ENCODE assay signal across 23 cellular contexts in genomic region chr11:11262171-11262920, GRCh38.
"Had no signal": no experiment of that assay in that cellular context is flagged by ENCODE, and none has a peak within 500 bp of the region (broad histone marks: within the 10 kb centered on the region; RNA-seq: fewer than 3 reads in every experiment).

No MANE protein-coding gene starts in this region.

- H3K79me2 ChIP-seq: hepatocyte had no signal

- H3K4me3 ChIP-seq: coronary artery, esophagus muscularis mucosa, hepatocyte, left ventricle myocardium inferior, testis, upper lobe of left lung had no signal

- H3K36me3 Mint-ChIP-seq: activated naive CD8-positive, alpha-beta T cell treated with anti-CD3 and anti-CD28 coated beads, Interleukin-2, amount 10 ng/mL, durations not matched to agents 7 days and 5 days; immature natural killer cell; natural killer cell had no signal

- H3K9me3 ChIP-seq: esophagus muscularis mucosa, left ventricle myocardium inferior, testis, upper lobe of left lung had no signal

- H3K4me2 ChIP-seq: hepatocyte had no signal

- H3K9me3 Mint-ChIP-seq: activated naive CD4-positive, alpha-beta T cell treated with anti-CD3 and anti-CD28 coated beads for 36 hours; activated naive CD8-positive, alpha-beta T cell treated with anti-CD3 and anti-CD28 coated beads, Interleukin-2, amount 10 ng/mL, durations not matched to agents 7 days and 5 days; immature natural killer cell; natural killer cell; T-helper 2 cell treated with Interferon-gamma antibody and Interleukin-4, amounts not matched to agents 5 μg/mL and 100 μg/mL, for 36 hours had no signal

- H2AFZ ChIP-seq: hepatocyte had no signal

- DNase-seq: activated CD8-positive, alpha-beta memory T cell treated with anti-CD3 and anti-CD28 coated beads, Interleukin-2, amount 50 U/mL, for 4 hours; activated effector memory CD4-positive, alpha-beta T cell treated with Interleukin-2 at 50 U/mL for 16 hours; activated naive CD4-positive, alpha-beta T cell treated with anti-CD3 and anti-CD28 coated beads for 36 hours; activated naive CD8-positive, alpha-beta T cell treated with anti-CD3 and anti-CD28 coated beads, Interleukin-2, amount 10 ng/mL, durations not matched to agents 7 days and 5 days; activated T-cell treated with anti-CD3 and anti-CD28 coated beads, Interleukin-2, amount 50 U/mL, for 48 hours; amniotic stem cell; cerebellar nuclear complex; glutamatergic neuron; immature natural killer cell; kidney glomerular epithelial cell; left ventricle myocardium inferior; mammary epithelial cell; midbrain; natural killer cell; stimulated activated CD4-positive, alpha-beta T cell treated with anti-CD3 and anti-CD28 coated beads, Interleukin-2, amount 100 ng/mL, for 48 hours; stimulated activated CD8-positive, alpha-beta memory T cell treated with anti-CD3 and anti-CD28 coated beads, Interleukin-4, amount 100 ng/mL, for 48 hours; stimulated activated naive CD4-positive, alpha-beta T cell; testis; upper lobe of left lung had no signal

- H3K4me3 Mint-ChIP-seq: activated naive CD4-positive, alpha-beta T cell treated with anti-CD3 and anti-CD28 coated beads for 36 hours; activated naive CD8-positive, alpha-beta T cell treated with anti-CD3 and anti-CD28 coated beads, Interleukin-2, amount 10 ng/mL, durations not matched to agents 7 days and 5 days; immature natural killer cell; natural killer cell; T-helper 2 cell treated with Interferon-gamma antibody and Interleukin-4, amounts not matched to agents 5 μg/mL and 100 μg/mL, for 36 hours had no signal

- H3K27ac ChIP-seq: coronary artery, esophagus muscularis mucosa, hepatocyte, left ventricle myocardium inferior, testis, upper lobe of left lung had no signal

- ATAC-seq: natural killer cell had no signal

- H3K4me1 ChIP-seq: testis had no signal

- H3K36me3 ChIP-seq: left ventricle myocardium inferior had no signal

- H3K27ac Mint-ChIP-seq: activated naive CD4-positive, alpha-beta T cell treated with anti-CD3 and anti-CD28 coated beads for 36 hours; activated naive CD8-positive, alpha-beta T cell treated with anti-CD3 and anti-CD28 coated beads, Interleukin-2, amount 10 ng/mL, durations not matched to agents 7 days and 5 days; immature natural killer cell; natural killer cell; T-helper 2 cell treated with Interferon-gamma antibody and Interleukin-4, amounts not matched to agents 5 μg/mL and 100 μg/mL, for 36 hours had no signal

- H3K4me1 Mint-ChIP-seq: immature natural killer cell, natural killer cell had no signal
